In genomic region chr1:39817091-39817932, GRCh38 we compare ENCODE assay signal across 8 cellular contexts. TPM values are rescaled to one million over a fixed set of nuclear protein-coding genes. Genes with fewer than 3 reads are reported as not detected.
A peak's percentile ranks its signal among the peaks of the same experiment; 100 is the strongest.
DNase-seq lines count a peak whose midpoint lies in the region; ATAC-seq and TF ChIP-seq lines count a peak whose summit lies in the region.
"Not testable (repeated sequence)": the region's sequence is repeated elsewhere in the genome, so short reads cannot be mapped to it uniquely, and the experiment has no call there.

No MANE protein-coding gene starts in this region.

- peak overlapping the region; percentile 86 for H3K4me3 Mint-ChIP-seq in CD4-positive, alpha-beta T cell
- H3K4me3 Mint-ChIP-seq in T-helper 2 cell treated with Interferon-gamma antibody and Interleukin-4, amounts not matched to agents 5 μg/mL and 100 μg/mL, for 36 hours: peak overlapping the region; percentile 58
- peak overlapping the region; percentile 51 for H3K4me3 Mint-ChIP-seq in activated naive CD4-positive, alpha-beta T cell treated with anti-CD3 and anti-CD28 coated beads for 36 hours
- H3K4me3 Mint-ChIP-seq in immature natural killer cell: peak overlapping the region; percentile 73 to 83 (median 82)

- peak; percentile 28 to 69 (median 58) for DNase-seq in CD4-positive, alpha-beta T cell
- peak; percentile 69 for DNase-seq in GM19238 (ENCODE audit: insufficient read length, low spot score)
- DNase-seq in NCI-H2081 (lab: John Stamatoyannopoulos, UW): peak; percentile 42 to 75
- DNase-seq in T-helper 2 cell treated with Interferon-gamma antibody and Interleukin-4, amounts not matched to agents 5 μg/mL and 100 μg/mL, for 36 hours (ENCODE audit: low spot score): peak; percentile 21
- peak; percentile 83 for DNase-seq in activated naive CD4-positive, alpha-beta T cell treated with anti-CD3 and anti-CD28 coated beads for 36 hours
- peak; percentile 60 to 63 (median 62) for DNase-seq in immature natural killer cell
- DNase-seq in stimulated activated CD4-positive, alpha-beta T cell treated with anti-CD3 and anti-CD28 coated beads, Interleukin-2, amount 100 ng/mL, for 4 hours (ENCODE audit: low read depth): peak; percentile 65

- H3K9me3 ChIP-seq in CD4-positive, alpha-beta T cell (ENCODE audit: control insufficient read depth, low read length): not testable (repeated sequence)

- TF ChIP-seq CTCF in CD4-positive, alpha-beta T cell (IDR thresholded peaks at IDR 0.05): peak; percentile 9

- H3K4me1 Mint-ChIP-seq in CD4-positive, alpha-beta T cell (ENCODE audit: low read depth): not testable (repeated sequence)
- H3K4me1 Mint-ChIP-seq in T-helper 2 cell treated with Interferon-gamma antibody and Interleukin-4, amounts not matched to agents 5 μg/mL and 100 μg/mL, for 36 hours (ENCODE audit: low read depth): peaks cover 11% of the 10 kb centered on the region
- H3K4me1 Mint-ChIP-seq in activated naive CD4-positive, alpha-beta T cell treated with anti-CD3 and anti-CD28 coated beads for 36 hours (ENCODE audit: low read depth): peaks cover 10% of the 10 kb centered on the region
- peaks cover 9 to 13% of the 10 kb centered on the region in 2 donors for H3K4me1 Mint-ChIP-seq in immature natural killer cell

- ATAC-seq in CD4-positive, alpha-beta T cell (ENCODE audit: poor library complexity): peak; percentile 90
- ATAC-seq in HG03039 (IDR thresholded peaks at IDR 0.05; ENCODE audit: unreplicated experiment): peak; percentile 74

- H3K27ac ChIP-seq in CD4-positive, alpha-beta T cell (ENCODE audit: low read depth, low read length): not testable (repeated sequence)

- CTCF ChIA-PET in CD4-positive, alpha-beta T cell (lab: Charles Lee): interaction anchor here (0.9 to 5.1 kb wide), 9 partner anchors 9 to 156 kb away, joined by 3 to 38 read pairs (median 3); partner anchors contain the start of gene MYCL
- CTCF ChIA-PET in activated naive CD4-positive, alpha-beta T cell treated with anti-CD3 and anti-CD28 coated beads for 36 hours (lab: Charles Lee): interaction anchor here (0.6 to 6.7 kb wide), 19 partner anchors 8 to 216 kb away, joined by 3 to 62 read pairs (median 4); partner anchors contain the start of gene MYCL

- peaks cover 20% of the 10 kb centered on the region for H3K27me3 Mint-ChIP-seq in CD4-positive, alpha-beta T cell
- peaks cover 17% of the 10 kb centered on the region for H3K27me3 Mint-ChIP-seq in T-helper 2 cell treated with Interferon-gamma antibody and Interleukin-4, amounts not matched to agents 5 μg/mL and 100 μg/mL, for 36 hours (ENCODE audit: low read depth)
- H3K27me3 Mint-ChIP-seq in activated naive CD4-positive, alpha-beta T cell treated with anti-CD3 and anti-CD28 coated beads for 36 hours (ENCODE audit: low read depth); immature natural killer cell (ENCODE audit: low read depth in 3 of 3): not testable (repeated sequence)

- H3K27me3 ChIP-seq in CD4-positive, alpha-beta T cell (ENCODE audit: control insufficient read depth, insufficient read depth, low read length): not testable (repeated sequence)

- H3K36me3 Mint-ChIP-seq in CD4-positive, alpha-beta T cell (ENCODE audit: low read depth); T-helper 2 cell treated with Interferon-gamma antibody and Interleukin-4, amounts not matched to agents 5 μg/mL and 100 μg/mL, for 36 hours (ENCODE audit: low read depth); activated naive CD4-positive, alpha-beta T cell treated with anti-CD3 and anti-CD28 coated beads for 36 hours (ENCODE audit: low read depth); immature natural killer cell: not testable (repeated sequence)

- intact Hi-C loops in CD4-positive, alpha-beta T cell (cut with DNase I, micrococcal nuclease): loop anchor here in 1 of 2 experiments (2.0 kb wide), 1 partner anchor 521 kb away; no protein-coding TSS in a partner anchor
- intact Hi-C loops in activated naive CD4-positive, alpha-beta T cell treated with anti-CD3 and anti-CD28 coated beads for 36 hours (cut with micrococcal nuclease): loop anchor here (1.0 to 2.0 kb wide), 2 partner anchors 138 to 215 kb away; partner anchors contain the start of gene MFSD2A

- not testable (repeated sequence) for H3K9me3 Mint-ChIP-seq in CD4-positive, alpha-beta T cell; T-helper 2 cell treated with Interferon-gamma antibody and Interleukin-4, amounts not matched to agents 5 μg/mL and 100 μg/mL, for 36 hours; activated naive CD4-positive, alpha-beta T cell treated with anti-CD3 and anti-CD28 coated beads for 36 hours; immature natural killer cell

- POLR2A ChIA-PET in CD4-positive, alpha-beta T cell (lab: Charles Lee): interaction anchor here (0.8 to 1.4 kb wide), 3 partner anchors 84 to 222 kb away, joined by 3 to 4 read pairs (median 4); partner anchors contain the start of gene MYCL

- peak overlapping the region; percentile 67 for H3K27ac Mint-ChIP-seq in CD4-positive, alpha-beta T cell
- peak overlapping the region; percentile 24 for H3K27ac Mint-ChIP-seq in T-helper 2 cell treated with Interferon-gamma antibody and Interleukin-4, amounts not matched to agents 5 μg/mL and 100 μg/mL, for 36 hours
- H3K27ac Mint-ChIP-seq in activated naive CD4-positive, alpha-beta T cell treated with anti-CD3 and anti-CD28 coated beads for 36 hours: peak overlapping the region; percentile 25
- H3K27ac Mint-ChIP-seq in immature natural killer cell: peak overlapping the region; percentile 80 to 90 (median 86)

RNA-seq across cellular contexts. Expression of gene BMP8B, which starts 28.6 kb away (rescaled TPM):
- total RNA-seq in CD4-positive, alpha-beta T cell: under 1 TPM in 1 of 2 experiments, not detected in 1; 0.06 TPM
- total RNA-seq in activated naive CD4-positive, alpha-beta T cell treated with anti-CD3 and anti-CD28 coated beads for 36 hours: under 1 TPM; 0.12 to 0.14 TPM
- polyA plus RNA-seq in immature natural killer cell: under 1 TPM; 0.09 to 0.31 (median 0.16) TPM

RNA-seq across cellular contexts. Expression of gene OXCT2, which starts 46.2 kb away (rescaled TPM):
- not detected for total RNA-seq in CD4-positive, alpha-beta T cell
- under 1 TPM; 0.52 to 0.67 TPM for total RNA-seq in activated naive CD4-positive, alpha-beta T cell treated with anti-CD3 and anti-CD28 coated beads for 36 hours
- polyA plus RNA-seq in immature natural killer cell: under 1 TPM in 1 of 3 donors, not detected in 2; 0.24 TPM

Comparison
In these comparisons a context has a peak if more than half of its experiments do, and no peak if none do; other contexts are left out.
1. DNase-seq: peak in every context shown above with its lines; median percentile 83 in activated naive CD4-positive, alpha-beta T cell treated with anti-CD3 and anti-CD28 coated beads for 36 hours; 69 in GM19238; 65 in stimulated activated CD4-positive, alpha-beta T cell treated with anti-CD3 and anti-CD28 coated beads, Interleukin-2, amount 100 ng/mL, for 4 hours; 62 in immature natural killer cell; 58 in NCI-H2081; 58 in CD4-positive, alpha-beta T cell; 21 in T-helper 2 cell treated with Interferon-gamma antibody and Interleukin-4, amounts not matched to agents 5 μg/mL and 100 μg/mL, for 36 hours.
2. H3K27ac Mint-ChIP-seq: peak in every context shown above with its lines; median percentile 86 in immature natural killer cell; 67 in CD4-positive, alpha-beta T cell; 25 in activated naive CD4-positive, alpha-beta T cell treated with anti-CD3 and anti-CD28 coated beads for 36 hours; 24 in T-helper 2 cell treated with Interferon-gamma antibody and Interleukin-4, amounts not matched to agents 5 μg/mL and 100 μg/mL, for 36 hours.